ENCODE assay signal across 8 cellular contexts in the genomic region with DNA sequence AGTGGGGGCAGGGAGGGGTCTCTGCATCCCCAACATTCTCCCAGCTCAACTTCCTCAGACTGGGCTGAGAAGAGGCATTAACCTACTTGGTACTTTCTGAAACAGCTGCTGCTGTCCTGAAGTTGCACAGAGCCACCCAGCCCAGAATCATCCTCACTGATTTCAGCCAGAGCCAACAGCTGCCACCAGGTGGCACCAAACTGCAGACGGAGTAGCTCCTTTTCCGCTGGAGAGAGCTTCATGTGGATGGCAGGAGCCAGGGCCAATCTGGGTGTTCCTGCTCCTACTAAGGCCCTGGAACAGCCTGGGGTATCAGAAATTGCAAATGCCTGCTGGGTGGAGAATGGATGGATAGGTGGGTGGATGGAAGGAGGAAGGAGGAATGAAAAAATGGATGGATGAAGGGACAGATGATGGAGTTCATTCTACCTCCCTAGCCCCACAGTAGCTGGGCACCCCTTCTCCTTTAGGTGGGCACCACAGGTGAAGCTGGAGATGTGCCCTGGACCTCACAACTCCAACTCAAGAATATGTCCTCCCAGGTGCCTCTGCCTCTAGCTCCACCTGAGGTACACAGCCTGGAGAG. TPM values are rescaled to one million over a fixed set of nuclear protein-coding genes. Genes with fewer than 3 reads are reported as not detected.
DNase-seq lines count a peak whose midpoint lies in the region; ATAC-seq, FAIRE-seq and TF ChIP-seq lines count a peak whose summit lies in the region.

No MANE protein-coding gene starts in this region.

- ATAC-seq in body of pancreas (peak; percentile 62), HG02840 (IDR thresholded peaks at IDR 0.05; ENCODE audit: low FRiP score, unreplicated experiment) (no peak)

- POLR2A ChIA-PET in BJ (lab: Charles Lee) = no interaction called here

- no peaks in the 10 kb centered on the region for H3K9me3 ChIP-seq in body of pancreas

- intact Hi-C loops in body of pancreas (cut with DNase I) = loop anchor here (5.0 kb wide), 1 partner anchor 110 kb away; no protein-coding TSS in a partner anchor

- no peak for TF ChIP-seq POLR2A in body of pancreas (IDR thresholded peaks at IDR 0.05)

- WGBS in body of pancreas, 2 donors = 5 to 7% methylated on average over 2 of the region's 2 CpGs

- FAIRE-seq in GM19239 (lab: Jason Lieb, UNC) = peak; percentile 61

- H3K27me3 ChIP-seq in BJ (ENCODE audit: control insufficient read depth, insufficient read depth, low read length) (peaks cover 31% of the 10 kb centered on the region), body of pancreas (no peaks in the 10 kb centered on the region)

- H3K27ac ChIP-seq in body of pancreas = peak overlapping the region in 1 of 4 donors; percentile 24

- peaks cover 48% of the 10 kb centered on the region for H3K4me1 ChIP-seq in body of pancreas

- CTCF ChIA-PET in BJ (lab: Yijun Ruan, JAX) = interaction anchor here (0.7 to 5.5 kb wide), 28 partner anchors 9 to 817 kb away, joined by 3 to 85 read pairs (median 4); a partner anchor contains a TSS

- TF ChIP-seq CTCF in BJ (IDR thresholded peaks at IDR 0.05; ENCODE audit: insufficient read depth, low read depth, low read length) (peak; percentile 96), body of pancreas (IDR thresholded peaks at IDR 0.05) (peak; percentile 77 to 93 (median 90))

- DNase-seq in BJ (ENCODE audit: low read depth) (no peak), GM19239 (ENCODE audit: insufficient read length, low spot score) (peak; percentile 77), NCI-H1105 (lab: John Stamatoyannopoulos, UW) (peak; percentile 58), UCSD-AML1 (lab: John Stamatoyannopoulos, UW; ENCODE audit: unreplicated experiment) (peak; percentile 76), body of pancreas (peak; percentile 84 to 91 (median 87)), inferior parietal cortex (ENCODE audit: extremely low spot score) (peak; percentile 88)
- DNase-seq in stimulated activated CD4-positive, alpha-beta T cell treated with anti-CD3 and anti-CD28 coated beads, Interleukin-15, amount 100 ng/mL, for 1 hour (ENCODE audit: low read depth in 1 of 2, low spot score in 1 of 2) = peak; percentile 47 to 51

- H3K36me3 ChIP-seq in BJ (ENCODE audit: control insufficient read depth, insufficient read depth, low read length) = no peaks in the 10 kb centered on the region
- no peaks in the 10 kb centered on the region for H3K36me3 ChIP-seq in body of pancreas (replicated peaks in 1 of 2; ENCODE audit: insufficient read depth in 1 of 2, low read depth in 2 of 2)

- H3K4me3 ChIP-seq in BJ (ENCODE audit: low read depth, low read length) (no peak overlapping the region), body of pancreas (no peak overlapping the region)

RNA-seq across cellular contexts. Expression of a gene that starts 11.8 kb away (rescaled TPM):
- 0.04 and 0.06 TPM in 2 replicates for polyA plus RNA-seq in BJ (2011; rRNA removed)
- polyA minus RNA-seq in BJ (2011; rRNA and poly(A)+ RNA removed) = not detected in 2 replicates
- total RNA-seq in body of pancreas = not detected
